Comparison of ENCODE assay signal across 1 cellular context in genomic region chr22:25402501-25403283, GRCh38.
TF ChIP-seq lines count a peak whose summit lies in the region.

No MANE protein-coding gene starts in this region.

TF ChIP-seq in HepG2, 621 proteins besides CTCF, POLR2A, EP300 and RAD21 (continued from another document and continues in another):
- TF ChIP-seq HNF1A (IDR thresholded peaks at IDR 0.05; ENCODE audit: low read depth) (no peak), HNF1A (CRISPR knock-in tag; IDR thresholded peaks at IDR 0.05; ENCODE audit: borderline replicate concordance) (no peak; the same call in 1 of the 2 replicates), CENPBD1 (CRISPR knock-in tag; IDR thresholded peaks at IDR 0.05; ENCODE audit: borderline replicate concordance, low read depth) (no peak), ZNF569 (CRISPR knock-in tag; IDR thresholded peaks at IDR 0.05; ENCODE audit: borderline replicate concordance) (no peak), ZNF574 (CRISPR knock-in tag; IDR thresholded peaks at IDR 0.05) (peak; percentile 79), PRDM4 (CRISPR knock-in tag; IDR thresholded peaks at IDR 0.05; ENCODE audit: borderline replicate concordance) (no peak), RNF219 (CRISPR knock-in tag; IDR thresholded peaks at IDR 0.05) (no peak), ZIK1 (CRISPR knock-in tag; IDR thresholded peaks at IDR 0.05; ENCODE audit: borderline replicate concordance, low read depth) (no peak), TOPORS (CRISPR knock-in tag; IDR thresholded peaks at IDR 0.05) (no peak), TEF (CRISPR knock-in tag; IDR thresholded peaks at IDR 0.05) (no peak), ZNF350 (CRISPR knock-in tag; IDR thresholded peaks at IDR 0.05; ENCODE audit: borderline replicate concordance, low read depth) (peak; percentile 73; the same call in 1 of the 2 replicates), PLRG1 (conservative IDR thresholded peaks at IDR 0.05) (no peak), ZBTB43 (CRISPR knock-in tag; conservative IDR thresholded peaks at IDR 0.05) (peak; percentile 71; the same call in 1 of the 2 replicates), ETV5 (CRISPR knock-in tag; IDR thresholded peaks at IDR 0.05; ENCODE audit: borderline replicate concordance) (peak; percentile 60; the same call in 1 of the 2 replicates), FOXK2 (IDR thresholded peaks at IDR 0.05) (no peak; the same call in 1 of the 2 replicates), ZNF546 (CRISPR knock-in tag; conservative IDR thresholded peaks at IDR 0.05) (no peak), CEBPZ (IDR thresholded peaks at IDR 0.05; ENCODE audit: low read length) (no peak), RFX1 (IDR thresholded peaks at IDR 0.05) (no peak), FOXO4 (CRISPR knock-in tag; conservative IDR thresholded peaks at IDR 0.05) (no peak), PAXIP1 (CRISPR knock-in tag; conservative IDR thresholded peaks at IDR 0.05) (peak; percentile 92), ZNF124 (CRISPR knock-in tag; IDR thresholded peaks at IDR 0.05) (no peak), FUBP1 (CRISPR knock-in tag; IDR thresholded peaks at IDR 0.05; ENCODE audit: borderline replicate concordance) (no peak), TCF7L2 (IDR thresholded peaks at IDR 0.05; ENCODE audit: low read depth, low read length) (no peak), CREB1 (IDR thresholded peaks at IDR 0.05) (no peak), CREB1 (CRISPR knock-in tag; IDR thresholded peaks at IDR 0.05) (peak; percentile 67; the same call in 1 of the 2 replicates)
